In the genomic region with DNA sequence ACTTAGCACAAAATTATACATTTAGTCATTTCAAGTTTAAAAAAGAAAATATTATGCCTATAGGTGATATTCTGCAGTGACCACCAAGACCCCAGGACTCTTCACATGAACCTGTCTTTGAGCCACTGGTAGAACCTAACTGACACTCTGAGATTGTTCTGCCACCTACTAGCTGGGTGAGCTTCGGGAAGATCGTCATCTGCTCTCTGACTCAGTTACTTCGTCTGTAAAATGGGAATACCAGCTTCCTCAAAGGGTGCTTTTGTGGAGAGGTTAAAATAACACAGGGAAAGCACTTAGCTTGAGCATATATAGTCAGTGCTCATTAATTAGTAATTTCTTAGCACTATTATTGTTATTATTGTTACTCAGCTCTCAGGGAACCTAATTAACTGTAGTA, we compare ENCODE assay signal across 19 cellular contexts.
DNase-seq lines count a peak whose midpoint lies in the region; ATAC-seq and TF ChIP-seq lines count a peak whose summit lies in the region.
"Had no signal": no experiment of that assay in that cellular context is flagged by ENCODE, and none has a peak within 500 bp of the region (broad histone marks: within the 10 kb centered on the region; RNA-seq: fewer than 3 reads in every experiment).

No MANE protein-coding gene starts in this region.

- H3K27me3 Mint-ChIP-seq in MCF 10A (ENCODE audit: insufficient read depth, unreplicated experiment), result no peaks in the 10 kb centered on the region

- TF ChIP-seq POLR2A in breast epithelium (IDR thresholded peaks at IDR 0.05) (no peak), esophagus squamous epithelium (IDR thresholded peaks at IDR 0.05) (no peak), uterus (IDR thresholded peaks at IDR 0.05) (no peak), tibial nerve (IDR thresholded peaks at IDR 0.05) (no peak)

- CTCF ChIA-PET in MCF 10A (lab: Yijun Ruan, JAX), result interaction anchor here (0.9 to 1.6 kb wide), 3 partner anchors 14 to 687 kb away, joined by 3 to 4 read pairs (median 4); no protein-coding TSS in a partner anchor

- TF ChIP-seq EP300 in tibial nerve (IDR thresholded peaks at IDR 0.05), result no peak

- DNase-seq in MCF 10A (ENCODE audit: unreplicated experiment) (no peak), breast epithelium (ENCODE audit: low spot score in 2 of 2) (no peak), esophagus squamous epithelium (lab: John Stamatoyannopoulos, UW) (no peak), psoas muscle (no peak), uterus (no peak), NAMALWA (ENCODE audit: low spot score) (no peak), tibial nerve (ENCODE audit: low spot score in 2 of 2) (no peak), C1 segment of cervical spinal cord (lab: John Stamatoyannopoulos, UW) (no peak)
- DNase-seq: activated naive CD4-positive, alpha-beta T cell treated with anti-CD3 and anti-CD28 coated beads, Interleukin-2, amount 50 U/mL, for 16 hours; activated T-cell treated with anti-CD3 and anti-CD28 coated beads, Interleukin-2, amount 50 U/mL, for 1 hour; cortex of kidney; foreskin keratinocyte; mucosa of descending colon; NCI-H146; occipital lobe; stimulated activated CD4-positive, alpha-beta T cell treated with anti-CD3 and anti-CD28 coated beads, Interleukin-2, amount 100 ng/mL, for 24 hours; SW 1271 had no signal

- peaks cover 23% of the 10 kb centered on the region for H3K4me1 Mint-ChIP-seq in MCF 10A (ENCODE audit: insufficient read depth, unreplicated experiment)

- ATAC-seq in psoas muscle, result no peak
- ATAC-seq: left lobe of liver had no signal

- TF ChIP-seq CTCF in MCF 10A (IDR thresholded peaks at IDR 0.05; ENCODE audit: unreplicated experiment) (no peak), breast epithelium (IDR thresholded peaks at IDR 0.05) (no peak), esophagus squamous epithelium (IDR thresholded peaks at IDR 0.05) (no peak), psoas muscle (IDR thresholded peaks at IDR 0.05) (no peak), uterus (IDR thresholded peaks at IDR 0.05) (no peak), tibial nerve (IDR thresholded peaks at IDR 0.05) (no peak)

- 91 to 97% methylated on average over 3 of the region's 3 CpGs for WGBS in esophagus squamous epithelium, 2 donors
- 90 to 95% (median 93%) methylated on average over 3 of the region's 3 CpGs for WGBS in psoas muscle, 3 donors
- 89 to 92% methylated on average over 3 of the region's 3 CpGs for WGBS in tibial nerve, 2 donors

- peak overlapping the region; percentile 50 for H3K27ac Mint-ChIP-seq in MCF 10A (ENCODE audit: low read depth, unreplicated experiment)

- no peaks in the 10 kb centered on the region for H3K36me3 Mint-ChIP-seq in MCF 10A (ENCODE audit: insufficient read depth, unreplicated experiment)

- H3K9me3 ChIP-seq in breast epithelium (no peaks in the 10 kb centered on the region), esophagus squamous epithelium (no peaks in the 10 kb centered on the region), psoas muscle (no peaks in the 10 kb centered on the region), uterus (no peaks in the 10 kb centered on the region), tibial nerve (no peaks in the 10 kb centered on the region)
- H3K9me3 ChIP-seq: mucosa of descending colon had no signal

- no peaks in the 10 kb centered on the region for H3K27me3 ChIP-seq in breast epithelium
- no peaks in the 10 kb centered on the region for H3K27me3 ChIP-seq in esophagus squamous epithelium
- no peaks in the 10 kb centered on the region for H3K27me3 ChIP-seq in psoas muscle (ENCODE audit: insufficient read depth in 3 of 3, low read length in 2 of 3)
- no peaks in the 10 kb centered on the region for H3K27me3 ChIP-seq in uterus
- no peaks in the 10 kb centered on the region for H3K27me3 ChIP-seq in tibial nerve
- H3K27me3 ChIP-seq: foreskin keratinocyte had no signal

- no peaks in the 10 kb centered on the region for H3K9me3 Mint-ChIP-seq in MCF 10A (ENCODE audit: unreplicated experiment)

- H3K4me3 Mint-ChIP-seq in MCF 10A (ENCODE audit: unreplicated experiment), result no peak overlapping the region

- intact Hi-C loops in MCF 10A (cut with micrococcal nuclease), result loop anchor here (10.0 kb wide), 1 partner anchor 198 kb away; no protein-coding TSS in a partner anchor
- intact Hi-C loops in breast epithelium (cut with DNase I; ENCODE audit: low total_unique reads), result no loop called here
- intact Hi-C loops in esophagus squamous epithelium (cut with DNase I), result no loop called here
- intact Hi-C loops in psoas muscle (cut with DNase I), result no loop called here
- intact Hi-C loops in uterus (cut with DNase I; ENCODE audit: low total_unique reads), result no loop called here

- no peaks in the 10 kb centered on the region for H3K36me3 ChIP-seq in breast epithelium
- no peaks in the 10 kb centered on the region for H3K36me3 ChIP-seq in esophagus squamous epithelium
- no peaks in the 10 kb centered on the region for H3K36me3 ChIP-seq in psoas muscle (ENCODE audit: insufficient read depth in 1 of 2, low read depth in 1 of 2)
- H3K36me3 ChIP-seq in uterus, result no peaks in the 10 kb centered on the region
- no peaks in the 10 kb centered on the region for H3K36me3 ChIP-seq in tibial nerve

- BruUV-seq in MCF 10A (replicated peaks; lab: Mats Ljungman, UMichigan), result no TSS peak

- peak overlapping the region in 1 of 2 donors; percentile 86 for H3K27ac ChIP-seq in breast epithelium
- peak overlapping the region in 3 of 4 donors; percentile 80 to 87 (median 84) for H3K27ac ChIP-seq in esophagus squamous epithelium
- H3K27ac ChIP-seq in psoas muscle, result peak overlapping the region; percentile 83
- H3K27ac ChIP-seq in uterus, result peak overlapping the region; percentile 87 to 99
- H3K27ac ChIP-seq in tibial nerve, result peak overlapping the region in 2 of 4 donors; percentile 86 to 89
- H3K27ac ChIP-seq: C4-2B had no signal

- H3K4me3 ChIP-seq in breast epithelium (no peak overlapping the region), esophagus squamous epithelium (no peak overlapping the region), psoas muscle (no peak overlapping the region), uterus (no peak overlapping the region), tibial nerve (no peak overlapping the region)
- H3K4me3 ChIP-seq: mucosa of descending colon had no signal

- peaks cover 0 to 5% of the 10 kb centered on the region in 2 donors for H3K4me1 ChIP-seq in breast epithelium
- H3K4me1 ChIP-seq in esophagus squamous epithelium, result peaks cover 0 to 44% (median 12%) of the 10 kb centered on the region in 3 donors
- peaks cover 33% of the 10 kb centered on the region for H3K4me1 ChIP-seq in psoas muscle
- peaks cover 5 to 11% of the 10 kb centered on the region in 2 donors for H3K4me1 ChIP-seq in uterus
- peaks cover 0 to 37% (median 23%) of the 10 kb centered on the region in 4 donors for H3K4me1 ChIP-seq in tibial nerve

- POLR2A ChIA-PET in MCF 10A (lab: Yijun Ruan, JAX), result interaction anchor here (0.7 to 2.3 kb wide), 4 partner anchors 36 to 228 kb away, joined by 3 to 15 read pairs (median 3); partner anchors contain the start of gene JUN
